ENCODE assay signal across 21 cellular contexts in the genomic region with DNA sequence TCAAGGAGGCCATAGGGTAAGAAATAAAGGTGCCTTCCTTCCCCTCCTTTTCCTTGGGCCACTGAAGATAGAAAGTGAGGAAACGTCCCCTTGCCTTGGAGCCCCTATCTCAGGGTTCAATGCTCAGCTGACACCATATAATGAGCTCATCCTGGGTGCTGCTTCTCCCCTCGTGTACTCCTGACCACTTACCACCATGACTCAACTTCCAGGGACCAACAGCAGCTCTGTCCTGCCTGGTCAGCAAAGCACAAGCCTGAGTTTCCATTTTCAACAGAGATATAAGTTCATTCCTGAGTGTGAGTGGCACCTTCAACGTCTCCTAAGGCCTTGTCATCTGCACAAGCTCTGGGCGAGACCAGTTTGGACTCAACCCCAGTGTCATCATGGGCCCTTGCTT.
DNase-seq lines count a peak whose midpoint lies in the region; ATAC-seq and TF ChIP-seq lines count a peak whose summit lies in the region.
"Had no signal": no experiment of that assay in that cellular context is flagged by ENCODE, and none has a peak within 500 bp of the region (broad histone marks: within the 10 kb centered on the region; RNA-seq: fewer than 3 reads in every experiment).

No MANE protein-coding gene starts in this region.

- H3K4me1 Mint-ChIP-seq in natural killer cell treated with Interleukin-12 subunit alpha and Interleukin-12 subunit beta and Interleukin-15 and Interleukin-18, amount 100 ng/mL, for 72 hours (ENCODE audit: low read depth in 2 of 2) = peaks cover 0 to 3% of the 10 kb centered on the region in 2 donors
- no peaks in the 10 kb centered on the region for H3K4me1 Mint-ChIP-seq in natural killer cell
- H3K4me1 Mint-ChIP-seq in activated CD4-positive, alpha-beta T cell treated with anti-CD3 and anti-CD28 coated beads for 36 hours = no peaks in the 10 kb centered on the region
- H3K4me1 Mint-ChIP-seq: activated naive CD8-positive, alpha-beta T cell treated with anti-CD3 and anti-CD28 coated beads, Interleukin-2, amount 10 ng/mL, durations not matched to agents 7 days and 5 days had no signal

- peak; percentile 30 to 43 for ATAC-seq in natural killer cell treated with Interleukin-12 subunit alpha and Interleukin-12 subunit beta and Interleukin-15 and Interleukin-18, amount 100 ng/mL, for 72 hours
- ATAC-seq in natural killer cell = no peak
- ATAC-seq in activated CD4-positive, alpha-beta T cell treated with anti-CD3 and anti-CD28 coated beads for 36 hours = no peak
- ATAC-seq: activated CD8-positive, alpha-beta memory T cell treated with anti-CD3 and anti-CD28 coated beads, Interleukin-2, amount 10 ng/mL, durations not matched to agents 7 days and 5 days; HepG2; sciatic nerve; stimulated activated naive CD8-positive, alpha-beta T cell treated with anti-CD3 and anti-CD28 coated beads, Interleukin-15, Interleukin-2, amounts not matched to agents 100 U/mL and 50 U/mL, for 24 hours had no signal

- CTCF ChIA-PET in activated CD4-positive, alpha-beta T cell treated with anti-CD3 and anti-CD28 coated beads for 36 hours (lab: Charles Lee) = interaction anchor here (0.9 to 2.0 kb wide), 2 partner anchors 31 to 56 kb away, joined by 3 to 8 read pairs; no protein-coding TSS in a partner anchor

- no peak overlapping the region for H3K4me3 Mint-ChIP-seq in natural killer cell treated with Interleukin-12 subunit alpha and Interleukin-12 subunit beta and Interleukin-15 and Interleukin-18, amount 100 ng/mL, for 72 hours
- H3K4me3 Mint-ChIP-seq in natural killer cell = no peak overlapping the region
- no peak overlapping the region for H3K4me3 Mint-ChIP-seq in activated CD4-positive, alpha-beta T cell treated with anti-CD3 and anti-CD28 coated beads for 36 hours
- H3K4me3 Mint-ChIP-seq: activated CD8-positive, alpha-beta memory T cell treated with anti-CD3 and anti-CD28 coated beads, Interleukin-2, amount 10 ng/mL, durations not matched to agents 7 days and 5 days; activated naive CD8-positive, alpha-beta T cell treated with anti-CD3 and anti-CD28 coated beads, Interleukin-2, amount 10 ng/mL, durations not matched to agents 7 days and 5 days; H9 had no signal

- no peak for TF ChIP-seq CTCF in natural killer cell (IDR thresholded peaks at IDR 0.05)

- no peak for DNase-seq in natural killer cell treated with Interleukin-12 subunit alpha and Interleukin-12 subunit beta and Interleukin-15 and Interleukin-18, amount 100 ng/mL, for 72 hours (ENCODE audit: low spot score)
- DNase-seq in natural killer cell = no peak
- peak; percentile 26 for DNase-seq in astrocyte of the hippocampus (ENCODE audit: low read depth, low spot score)
- DNase-seq in kidney tubule cell (ENCODE audit: low spot score) = peak; percentile 80
- no peak for DNase-seq in NCI-H2107 treated with DMSO at 0.1 percent for 48 hours (lab: John Stamatoyannopoulos, UW; ENCODE audit: unreplicated experiment)
- DNase-seq in activated CD4-positive, alpha-beta T cell treated with anti-CD3 and anti-CD28 coated beads for 36 hours = no peak
- DNase-seq in caudate nucleus (lab: John Stamatoyannopoulos, UW) = no peak
- DNase-seq in foreskin melanocyte = no peak
- DNase-seq: activated CD8-positive, alpha-beta memory T cell treated with anti-CD3 and anti-CD28 coated beads, Interleukin-2, amount 10 ng/mL, durations not matched to agents 7 days and 5 days; activated naive CD8-positive, alpha-beta T cell treated with anti-CD3 and anti-CD28 coated beads, Interleukin-2, amount 10 ng/mL, durations not matched to agents 7 days and 5 days; dermis blood vessel endothelial cell; H9; left ventricle myocardium superior; NCI-H2029; NCI-H446 treated with DMSO at 0.1 percent for 48 hours; stimulated activated CD4-positive, alpha-beta T cell treated with anti-CD3 and anti-CD28 coated beads, Interleukin-1b, Interleukin-23, amount 100 ng/mL, for 48 hours; stimulated activated naive CD8-positive, alpha-beta T cell treated with anti-CD3 and anti-CD28 coated beads, Interleukin-15, Interleukin-2, amounts not matched to agents 100 U/mL and 50 U/mL, for 24 hours had no signal

- POLR2A ChIA-PET in activated CD4-positive, alpha-beta T cell treated with anti-CD3 and anti-CD28 coated beads for 36 hours (lab: Charles Lee) = no interaction called here

- no peaks in the 10 kb centered on the region for H3K36me3 Mint-ChIP-seq in natural killer cell treated with Interleukin-12 subunit alpha and Interleukin-12 subunit beta and Interleukin-15 and Interleukin-18, amount 100 ng/mL, for 72 hours
- H3K36me3 Mint-ChIP-seq in natural killer cell = no peaks in the 10 kb centered on the region
- H3K36me3 Mint-ChIP-seq in activated CD4-positive, alpha-beta T cell treated with anti-CD3 and anti-CD28 coated beads for 36 hours (ENCODE audit: low read depth) = no peaks in the 10 kb centered on the region
- H3K36me3 Mint-ChIP-seq: activated CD8-positive, alpha-beta memory T cell treated with anti-CD3 and anti-CD28 coated beads, Interleukin-2, amount 10 ng/mL, durations not matched to agents 7 days and 5 days; activated naive CD8-positive, alpha-beta T cell treated with anti-CD3 and anti-CD28 coated beads, Interleukin-2, amount 10 ng/mL, durations not matched to agents 7 days and 5 days had no signal

- intact Hi-C loops in natural killer cell (cut with micrococcal nuclease) = no loop called here
- intact Hi-C loops in activated CD4-positive, alpha-beta T cell treated with anti-CD3 and anti-CD28 coated beads for 36 hours (cut with DNase I, micrococcal nuclease) = no loop called here

- H3K27me3 Mint-ChIP-seq in natural killer cell treated with Interleukin-12 subunit alpha and Interleukin-12 subunit beta and Interleukin-15 and Interleukin-18, amount 100 ng/mL, for 72 hours = peaks cover 4 to 8% of the 10 kb centered on the region in 2 donors
- peaks cover 0 to 6% of the 10 kb centered on the region in 2 donors for H3K27me3 Mint-ChIP-seq in natural killer cell (ENCODE audit: low read depth in 2 of 2)
- no peaks in the 10 kb centered on the region for H3K27me3 Mint-ChIP-seq in activated CD4-positive, alpha-beta T cell treated with anti-CD3 and anti-CD28 coated beads for 36 hours
- H3K27me3 Mint-ChIP-seq: activated CD8-positive, alpha-beta memory T cell treated with anti-CD3 and anti-CD28 coated beads, Interleukin-2, amount 10 ng/mL, durations not matched to agents 7 days and 5 days; activated naive CD8-positive, alpha-beta T cell treated with anti-CD3 and anti-CD28 coated beads, Interleukin-2, amount 10 ng/mL, durations not matched to agents 7 days and 5 days had no signal

- H3K9me3 Mint-ChIP-seq in natural killer cell treated with Interleukin-12 subunit alpha and Interleukin-12 subunit beta and Interleukin-15 and Interleukin-18, amount 100 ng/mL, for 72 hours = no peaks in the 10 kb centered on the region
- H3K9me3 Mint-ChIP-seq in natural killer cell = no peaks in the 10 kb centered on the region
- no peaks in the 10 kb centered on the region for H3K9me3 Mint-ChIP-seq in activated CD4-positive, alpha-beta T cell treated with anti-CD3 and anti-CD28 coated beads for 36 hours (ENCODE audit: low read depth)
- H3K9me3 Mint-ChIP-seq: activated naive CD8-positive, alpha-beta T cell treated with anti-CD3 and anti-CD28 coated beads, Interleukin-2, amount 10 ng/mL, durations not matched to agents 7 days and 5 days; activated T-helper 2 cell treated with anti-CD3 and anti-CD28 coated beads, Interferon-gamma antibody, Interleukin-2, Interleukin-4, amounts not matched to agents 10 μg/mL and 5 μg/mL and 100 μg/mL, durations not matched to agents 14 hours and 24 hours and 36 hours; H9 had no signal

- H3K27ac ChIP-seq in caudate nucleus (ENCODE audit: low read depth, low read length) = no peak overlapping the region
- H3K27ac ChIP-seq: BLaER1 treated with 17β-estradiol and CSF1 and Interleukin-3, amounts not matched to agents 10 nM and 100 nM had no signal

- no peak overlapping the region for H3K27ac Mint-ChIP-seq in natural killer cell treated with Interleukin-12 subunit alpha and Interleukin-12 subunit beta and Interleukin-15 and Interleukin-18, amount 100 ng/mL, for 72 hours
- no peak overlapping the region for H3K27ac Mint-ChIP-seq in natural killer cell
- no peak overlapping the region for H3K27ac Mint-ChIP-seq in activated CD4-positive, alpha-beta T cell treated with anti-CD3 and anti-CD28 coated beads for 36 hours
- H3K27ac Mint-ChIP-seq: activated CD8-positive, alpha-beta memory T cell treated with anti-CD3 and anti-CD28 coated beads, Interleukin-2, amount 10 ng/mL, durations not matched to agents 7 days and 5 days; activated naive CD8-positive, alpha-beta T cell treated with anti-CD3 and anti-CD28 coated beads, Interleukin-2, amount 10 ng/mL, durations not matched to agents 7 days and 5 days; activated T-helper 2 cell treated with anti-CD3 and anti-CD28 coated beads, Interferon-gamma antibody, Interleukin-2, Interleukin-4, amounts not matched to agents 10 μg/mL and 5 μg/mL and 100 μg/mL, durations not matched to agents 14 hours and 24 hours and 36 hours; H9 had no signal

Comparison
In these comparisons a context has a peak if more than half of its experiments do, and no peak if none do; other contexts are left out.
1. ATAC-seq: peak in natural killer cell treated with Interleukin-12 subunit alpha and Interleukin-12 subunit beta and Interleukin-15 and Interleukin-18, amount 100 ng/mL, for 72 hours (2 of 2); none in natural killer cell (0 of 3) and activated CD4-positive, alpha-beta T cell treated with anti-CD3 and anti-CD28 coated beads for 36 hours (single experiment).
2. DNase-seq: peak in astrocyte of the hippocampus (single experiment) and kidney tubule cell (single experiment); none in natural killer cell treated with Interleukin-12 subunit alpha and Interleukin-12 subunit beta and Interleukin-15 and Interleukin-18, amount 100 ng/mL, for 72 hours (single experiment), natural killer cell (single experiment), NCI-H2107 treated with DMSO at 0.1 percent for 48 hours (single experiment), activated CD4-positive, alpha-beta T cell treated with anti-CD3 and anti-CD28 coated beads for 36 hours (single experiment), caudate nucleus (0 of 61) and foreskin melanocyte (single experiment).